Comparison of ENCODE assay signal across 13 cellular contexts in genomic region chr14:100146548-100147091, GRCh38. TPM values are rescaled to one million over a fixed set of nuclear protein-coding genes. Genes with fewer than 3 reads are reported as not detected.
DNase-seq lines count a peak whose midpoint lies in the region; ATAC-seq and TF ChIP-seq lines count a peak whose summit lies in the region.
"Had no signal": no experiment of that assay in that cellular context is flagged by ENCODE, and none has a peak within 500 bp of the region (broad histone marks: within the 10 kb centered on the region; RNA-seq: fewer than 3 reads in every experiment).

No MANE protein-coding gene starts in this region.

- peak overlapping the region; percentile 89 for H3K4me2 ChIP-seq in BLaER1

- ATAC-seq in body of pancreas (no peak), heart left ventricle (no peak)

- peaks cover 0 to 4% (median 3%) of the 10 kb centered on the region in 3 donors for H3K36me3 Mint-ChIP-seq in immature natural killer cell

- no peaks in the 10 kb centered on the region for H3K9me3 ChIP-seq in BLaER1
- no peaks in the 10 kb centered on the region for H3K9me3 ChIP-seq in body of pancreas
- no peaks in the 10 kb centered on the region for H3K9me3 ChIP-seq in prostate gland
- H3K9me3 ChIP-seq in heart left ventricle = no peaks in the 10 kb centered on the region
- H3K9me3 ChIP-seq: breast epithelium, left ventricle myocardium inferior, right lobe of liver had no signal

- peak overlapping the region in 1 of 5 donors; percentile 48 for H3K4me3 Mint-ChIP-seq in immature natural killer cell

- no peaks in the 10 kb centered on the region; the same call in 1 of the 2 replicates for H4K20me1 ChIP-seq in BLaER1

- H3K9me3 Mint-ChIP-seq in immature natural killer cell = no peaks in the 10 kb centered on the region

- H3K27ac ChIP-seq in BLaER1 = peak overlapping the region; percentile 78
- no peak overlapping the region for H3K27ac ChIP-seq in body of pancreas
- H3K27ac ChIP-seq in prostate gland = no peak overlapping the region
- no peak overlapping the region for H3K27ac ChIP-seq in heart left ventricle
- H3K27ac ChIP-seq: breast epithelium, left ventricle myocardium inferior, right lobe of liver had no signal

- WGBS in body of pancreas, 2 donors = 91 to 96% methylated on average over 9 to 26 of the region's 29 CpGs
- WGBS in prostate gland = 91% methylated on average over 24 of the region's 29 CpGs
- WGBS in heart left ventricle, 4 donors = 84 to 95% (median 88%) methylated on average over 12 to 29 of the region's 29 CpGs

- peaks cover 71% of the 10 kb centered on the region for H3K4me1 ChIP-seq in BLaER1
- H3K4me1 ChIP-seq in body of pancreas = peaks cover 36% of the 10 kb centered on the region
- peaks cover 7% of the 10 kb centered on the region for H3K4me1 ChIP-seq in prostate gland (replicated peaks)
- H3K4me1 ChIP-seq in heart left ventricle = peaks cover 0 to 35% (median 22%) of the 10 kb centered on the region in 12 donors

- TF ChIP-seq POLR2A in body of pancreas (IDR thresholded peaks at IDR 0.05) (no peak), prostate gland (IDR thresholded peaks at IDR 0.05) (no peak), heart left ventricle (IDR thresholded peaks at IDR 0.05) (no peak)

- H3K4me3 ChIP-seq in BLaER1 (no peak overlapping the region; the same call in 1 of the 2 replicates), body of pancreas (no peak overlapping the region), prostate gland (no peak overlapping the region), heart left ventricle (no peak overlapping the region)
- H3K4me3 ChIP-seq: breast epithelium, left ventricle myocardium inferior, right lobe of liver had no signal

- H3K27me3 Mint-ChIP-seq in immature natural killer cell (ENCODE audit: low read depth in 3 of 3) = peaks cover 7 to 34% (median 33%) of the 10 kb centered on the region in 3 donors

- H3K27me3 ChIP-seq in BLaER1 (no peaks in the 10 kb centered on the region), body of pancreas (no peaks in the 10 kb centered on the region), prostate gland (replicated peaks; ENCODE audit: insufficient read depth) (no peaks in the 10 kb centered on the region), heart left ventricle (peaks cover 0 to 8% (median 0%) of the 10 kb centered on the region in 9 donors)
- H3K27me3 ChIP-seq: breast epithelium, right lobe of liver had no signal

- TF ChIP-seq CTCF in GM12874 (IDR thresholded peaks at IDR 0.05; ENCODE audit: insufficient read depth, low read depth, low read length) = peak; percentile 33; the same call in 1 of the 2 replicates
- TF ChIP-seq CTCF in body of pancreas (IDR thresholded peaks at IDR 0.05) = no peak
- no peak for TF ChIP-seq CTCF in prostate gland (IDR thresholded peaks at IDR 0.05)
- peak in 2 of 12 donors; percentile 9 to 10 for TF ChIP-seq CTCF in heart left ventricle (IDR thresholded peaks at IDR 0.05)

- H3K9ac ChIP-seq in BLaER1 = peak overlapping the region; percentile 45

- H3K36me3 ChIP-seq in BLaER1 = peaks cover 32% of the 10 kb centered on the region
- H3K36me3 ChIP-seq in body of pancreas (replicated peaks in 1 of 2; ENCODE audit: insufficient read depth in 1 of 2, low read depth in 2 of 2) = no peaks in the 10 kb centered on the region
- no peaks in the 10 kb centered on the region for H3K36me3 ChIP-seq in prostate gland
- H3K36me3 ChIP-seq in heart left ventricle = peaks cover 0 to 10% (median 0%) of the 10 kb centered on the region in 9 donors
- H3K36me3 ChIP-seq: breast epithelium, left ventricle myocardium inferior, right lobe of liver had no signal

- peak overlapping the region in 5 of 6 donors; percentile 17 to 91 (median 55) for H3K27ac Mint-ChIP-seq in immature natural killer cell

- H3K4me1 Mint-ChIP-seq in immature natural killer cell = peaks cover 22 to 23% of the 10 kb centered on the region in 2 donors

- intact Hi-C loops in body of pancreas (cut with DNase I) (no loop called here), prostate gland (cut with DNase I) (no loop called here), heart left ventricle (cut with DNase I) (no loop called here)

- DNase-seq in UCSD-AML1 (lab: John Stamatoyannopoulos, UW; ENCODE audit: unreplicated experiment) = peak; percentile 33
- peak; percentile 18 to 42 (median 33) for DNase-seq in immature natural killer cell
- no peak for DNase-seq in body of pancreas
- DNase-seq in prostate gland (ENCODE audit: low spot score) = no peak
- no peak for DNase-seq in heart left ventricle
- DNase-seq in medulla oblongata (ENCODE audit: extremely low spot score) = no peak
- DNase-seq: activated CD4-positive, CD25-positive, alpha-beta regulatory T cell treated with anti-CD3 and anti-CD28 coated beads, Interleukin-2, amount 50 U/mL, for 72 hours; left ventricle myocardium inferior; right lobe of liver had no signal

RNA-seq across cellular contexts. Expression of gene DEGS2, which starts 12.8 kb away (rescaled TPM):
- polyA plus RNA-seq in immature natural killer cell = 10 to 100 TPM in 2 of 3 donors, 1 to 10 TPM in 1; 7.8 to 21.7 (median 12.1) TPM
- total RNA-seq in body of pancreas = 10 to 100 TPM in 1 of 2 donors, 1 to 10 TPM in 1; 7.3 to 10.5 TPM
- 1 to 10 TPM; 2.8 to 8.3 TPM for total RNA-seq in prostate gland
- under 1 TPM in 3 of 9 donors, not detected in 6; 0.22 to 0.48 (median 0.37) TPM for total RNA-seq in heart left ventricle
- under 1 TPM in 1 of 2 donors, not detected in 1; 0.08 TPM for polyA plus RNA-seq in heart left ventricle
- total RNA-seq: fibroblast of villous mesenchyme, left ventricle myocardium inferior had no signal

Comparison
In these comparisons a context has a peak if more than half of its experiments do, and no peak if none do; other contexts are left out.
1. DNase-seq: peak in UCSD-AML1 (single experiment) and immature natural killer cell (3 of 3); none in body of pancreas (0 of 4), prostate gland (single experiment), heart left ventricle (0 of 5) and medulla oblongata (single experiment).